31 cellular contexts compared by ENCODE assay signal in genomic region chr19:47992070-47992469, GRCh38. TPM values are rescaled to one million over a fixed set of nuclear protein-coding genes. Genes with fewer than 3 reads are reported as not detected.
DNase-seq lines count a peak whose midpoint lies in the region; ATAC-seq, FAIRE-seq and TF ChIP-seq lines count a peak whose summit lies in the region.
"Had no signal": no experiment of that assay in that cellular context is flagged by ENCODE, and none has a peak within 500 bp of the region (broad histone marks: within the 10 kb centered on the region; RNA-seq: fewer than 3 reads in every experiment).

A gene with protein sequence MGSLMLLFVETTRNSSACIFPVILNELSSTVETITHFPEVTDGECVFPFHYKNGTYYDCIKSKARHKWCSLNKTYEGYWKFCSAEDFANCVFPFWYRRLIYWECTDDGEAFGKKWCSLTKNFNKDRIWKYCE (minus strand): TSS chr19:47992170. CDS start chr19:47992081, 89 bp downstream.

- TF ChIP-seq CTCF in H9 (conservative IDR thresholded peaks at IDR 0.05): no peak
- TF ChIP-seq CTCF in H1 (IDR thresholded peaks at IDR 0.05; ENCODE audit: control extremely low read depth in 1 of 3, insufficient read depth in 1 of 3, low read depth in 1 of 3, low read length in 3 of 3): no peak

- peaks cover 7 to 8% of the 10 kb centered on the region in 2 experiments; a peak in 2 of 4 replicates for H3K4me1 Mint-ChIP-seq in H9
- H3K4me1 Mint-ChIP-seq: CD14-positive monocyte; CD4-positive, alpha-beta memory T cell; CD4-positive, CD25-positive, alpha-beta regulatory T cell; CD8-positive, alpha-beta memory T cell had no signal

- H2BK20ac ChIP-seq in H9 (ENCODE audit: low read depth, low read length, poor library complexity, severe bottlenecking) (no peak within 1 kb of the TSS), H1 (ENCODE audit: low read length) (no peak within 1 kb of the TSS)

- H3K36me3 Mint-ChIP-seq in H9 (ENCODE audit: insufficient read depth in 1 of 3, low read depth in 3 of 3): no peaks in the 10 kb centered on the region
- H3K36me3 Mint-ChIP-seq: CD14-positive monocyte; CD4-positive, alpha-beta memory T cell; CD4-positive, CD25-positive, alpha-beta regulatory T cell; CD8-positive, alpha-beta memory T cell had no signal

- no peak within 1 kb of the TSS for H3K56ac ChIP-seq in H9 (ENCODE audit: insufficient read length, low read depth, low read length)
- H3K56ac ChIP-seq in H1 (replicated peaks; ENCODE audit: insufficient read length, low read depth, low read length): no peak within 1 kb of the TSS

- no peak within 1 kb of the TSS for H3K27ac Mint-ChIP-seq in H9
- H3K27ac Mint-ChIP-seq: CD14-positive monocyte; CD4-positive, alpha-beta memory T cell; CD4-positive, CD25-positive, alpha-beta regulatory T cell; CD8-positive, alpha-beta memory T cell had no signal

- TF ChIP-seq POLR2A in H1 (IDR thresholded peaks at IDR 0.05; ENCODE audit: control extremely low read depth in 1 of 2, low read depth in 2 of 2, low read length in 2 of 2): no peak

- no peaks in the 10 kb centered on the region for H3K36me3 ChIP-seq in H1 (ENCODE audit: control insufficient read depth in 2 of 4, insufficient read depth in 4 of 4, low read length in 3 of 4)
- H3K36me3 ChIP-seq: BE2C, BLaER1 had no signal

- H3K23ac ChIP-seq in H9 (ENCODE audit: insufficient read length, low read depth, low read length) (no peak within 1 kb of the TSS), H1 (ENCODE audit: insufficient read length) (no peak within 1 kb of the TSS)

- H3K27me3 Mint-ChIP-seq in H9 (ENCODE audit: low read depth): peaks cover 7% of the 10 kb centered on the region

- H3K4ac ChIP-seq in H9 (ENCODE audit: low read depth, low read length) (no peak within 1 kb of the TSS), H1 (replicated peaks; ENCODE audit: insufficient read length, low read depth, low read length) (no peak within 1 kb of the TSS)

- H3K18ac ChIP-seq in H9 (ENCODE audit: insufficient read length, low read depth, low read length) (no peak within 1 kb of the TSS), H1 (ENCODE audit: extremely low read depth, low read length) (no peak within 1 kb of the TSS)

- no peak for TF ChIP-seq RAD21 in H1 (IDR thresholded peaks at IDR 0.05 in 1 of 2, conservative IDR thresholded peaks at IDR 0.05 in 1 of 2; ENCODE audit: low read depth in 2 of 2, low read length in 2 of 2)

- H4K5ac ChIP-seq in H9 (ENCODE audit: insufficient read length, low read depth, low read length) (no peak within 1 kb of the TSS), H1 (ENCODE audit: insufficient read length, low read depth, low read length) (no peak within 1 kb of the TSS)

- no peaks in the 10 kb centered on the region for H3K9me3 Mint-ChIP-seq in H9
- H3K9me3 Mint-ChIP-seq: CD4-positive, alpha-beta memory T cell; CD8-positive, alpha-beta memory T cell had no signal

- CTCF ChIA-PET in H1 (lab: Charles Lee; ENCODE audit: partially characterized antibody): no interaction called here

- H2BK5ac ChIP-seq in H9 (ENCODE audit: insufficient read length, low read length): no peak within 1 kb of the TSS
- H2BK5ac ChIP-seq in H1 (ENCODE audit: low read depth, low read length): no peak within 1 kb of the TSS

- no peak for ATAC-seq in HG02588 (IDR thresholded peaks at IDR 0.05; ENCODE audit: unreplicated experiment)
- ATAC-seq in HG03571 (IDR thresholded peaks at IDR 0.05; ENCODE audit: unreplicated experiment): no peak
- no peak for ATAC-seq in GM19328 (IDR thresholded peaks at IDR 0.05; ENCODE audit: unreplicated experiment)
- ATAC-seq: GM12878 had no signal

- DNase-seq in H9 (no peak), H1 (ENCODE audit: low read depth in 1 of 2, low spot score in 2 of 2) (no peak), islet precursor cell (peak; percentile 41)
- DNase-seq: 8988T; ACHN; BE2C; C1 segment of cervical spinal cord; CD4-positive, alpha-beta memory T cell; CD4-positive, CD25-positive, alpha-beta regulatory T cell; CD8-positive, alpha-beta memory T cell; COR-L47; DMS 273 treated with DMSO at 0.1 percent for 48 hours; DMS153; DMS53; DMS79; DND-41; EL; GDM1 had no signal

- H3K4me2 ChIP-seq in H9 (ENCODE audit: insufficient read depth, insufficient read length, low read length) (no peak within 1 kb of the TSS), H1 (ENCODE audit: insufficient read depth in 1 of 2, low read depth in 2 of 2, low read length in 2 of 2) (no peak within 1 kb of the TSS)
- H3K4me2 ChIP-seq: BLaER1 had no signal

- H4K20me1 ChIP-seq in H9 (ENCODE audit: control insufficient read depth, insufficient read depth, insufficient read length) (no peaks in the 10 kb centered on the region), H1 (replicated peaks in 1 of 2; ENCODE audit: control insufficient read depth in 1 of 2, insufficient read depth in 2 of 2, low read length in 2 of 2) (peaks cover 0 to 2% of the 10 kb centered on the region in 2 experiments)
- H4K20me1 ChIP-seq: BLaER1 had no signal

- H3K4me1 ChIP-seq in H9 (ENCODE audit: insufficient read depth, low read length) (no peaks in the 10 kb centered on the region), H1 (replicated peaks in 1 of 4; ENCODE audit: control insufficient read depth in 3 of 4, insufficient read depth in 4 of 4, low read length in 3 of 4) (no peaks in the 10 kb centered on the region)
- H3K4me1 ChIP-seq: BE2C, BLaER1 had no signal

- H2AFZ ChIP-seq in H9 (ENCODE audit: low read length): no peak within 1 kb of the TSS
- peak within 1 kb of the TSS; percentile 76; the same call in 1 of the 2 replicates for H2AFZ ChIP-seq in H1 (ENCODE audit: low read length)

- H4K91ac ChIP-seq in H9 (ENCODE audit: insufficient read length, low read depth, low read length) (no peak within 1 kb of the TSS), H1 (replicated peaks; ENCODE audit: insufficient read length, low read length) (no peak within 1 kb of the TSS)

- no peak within 1 kb of the TSS for H3K4me3 Mint-ChIP-seq in H9
- H3K4me3 Mint-ChIP-seq: CD4-positive, alpha-beta memory T cell; CD4-positive, CD25-positive, alpha-beta regulatory T cell; CD8-positive, alpha-beta memory T cell had no signal

- H3K27me3 ChIP-seq in H9 (ENCODE audit: insufficient read depth, low read length) (no peaks in the 10 kb centered on the region), H1 (replicated peaks in 1 of 4; ENCODE audit: control insufficient read depth in 3 of 4, extremely low read depth in 1 of 4, insufficient read depth in 3 of 4, low read length in 3 of 4) (no peaks in the 10 kb centered on the region)
- H3K27me3 ChIP-seq: BLaER1 had no signal

- no CpG with 5 or more reads among the region's 2 CpGs for WGBS in H9 (ENCODE audit: extremely low coverage, insufficient read length, low lambda C conversion rate)
- WGBS in H1 (ENCODE audit: extremely low coverage in 1 of 2, insufficient coverage in 1 of 2, insufficient read length in 1 of 2, insufficient replicate concordance in 2 of 2, low coverage in 1 of 2, low lambda C conversion rate in 2 of 2, missing lambda C conversion rate in 1 of 2), 2 experiments: 85% methylated on average over 2 of the region's 2 CpGs; no CpG with 5 or more reads in 1 of the 2 experiments

- no peaks in the 10 kb centered on the region for H3K79me1 ChIP-seq in H9 (ENCODE audit: insufficient read depth, low read depth, low read length, poor library complexity, severe bottlenecking)
- H3K79me1 ChIP-seq in H1 (ENCODE audit: low read depth, low read length): no peaks in the 10 kb centered on the region

- POLR2A ChIA-PET in H1 (lab: Charles Lee; ENCODE audit: partially characterized antibody): interaction anchor here (0.7 kb wide), 1 partner anchor 154 kb away, joined by 4 read pairs; no protein-coding TSS in a partner anchor

- H3K9me3 ChIP-seq in H9 (ENCODE audit: control insufficient read depth, low read depth, low read length) (no peaks in the 10 kb centered on the region), H1 (ENCODE audit: insufficient read depth in 2 of 2, low read depth in 1 of 2, low read length in 1 of 2) (no peaks in the 10 kb centered on the region)
- H3K9me3 ChIP-seq: BE2C, BLaER1 had no signal

- no peaks in the 10 kb centered on the region for H3K23me2 ChIP-seq in H9 (ENCODE audit: insufficient read length, low read depth, low read length, poor library complexity, severe bottlenecking)
- peaks cover 4% of the 10 kb centered on the region; the same call in 1 of the 2 replicates for H3K23me2 ChIP-seq in H1 (ENCODE audit: low read depth, low read length)

- H3K4me3 ChIP-seq in H1 (ENCODE audit: extremely low read depth in 1 of 4, insufficient read depth in 2 of 4, low read depth in 3 of 4, low read length in 4 of 4): no peak within 1 kb of the TSS
- H3K4me3 ChIP-seq: BLaER1, GM12878 had no signal

- H3K9ac ChIP-seq in H9 (ENCODE audit: extremely low read depth, insufficient read length, low read length): no peak within 1 kb of the TSS
- no peak within 1 kb of the TSS for H3K9ac ChIP-seq in H1 (replicated peaks in 1 of 4; ENCODE audit: extremely low read depth in 1 of 4, low read depth in 3 of 4, low read length in 3 of 4)
- H3K9ac ChIP-seq: BLaER1 had no signal

- no peak within 1 kb of the TSS for H2BK15ac ChIP-seq in H9 (ENCODE audit: low read depth, low read length)
- no peak within 1 kb of the TSS for H2BK15ac ChIP-seq in H1 (ENCODE audit: low read length)

- H3K14ac ChIP-seq in H9 (ENCODE audit: insufficient read depth, low read length) (no peak within 1 kb of the TSS), H1 (ENCODE audit: insufficient read length) (no peak within 1 kb of the TSS)

- H3K79me2 ChIP-seq in H9 (ENCODE audit: insufficient read depth, low read length) (no peaks in the 10 kb centered on the region), H1 (ENCODE audit: control insufficient read depth in 1 of 2, insufficient read depth in 2 of 2, low read length in 2 of 2) (no peaks in the 10 kb centered on the region)

- H4K8ac ChIP-seq in H9 (replicated peaks; ENCODE audit: insufficient read length, low read depth, low read length) (peak within 1 kb of the TSS; percentile 55), H1 (ENCODE audit: extremely low read depth, insufficient read depth, low read length) (no peak within 1 kb of the TSS; the same call in 1 of the 2 replicates)

- no peak within 1 kb of the TSS for H2AK5ac ChIP-seq in H9 (ENCODE audit: insufficient read length, low read length)
- H2AK5ac ChIP-seq in H1 (ENCODE audit: low read depth, low read length): no peak within 1 kb of the TSS

- no peak within 1 kb of the TSS for H3T11ph ChIP-seq in H9 (ENCODE audit: low read length)

- H2BK12ac ChIP-seq in H9 (ENCODE audit: insufficient read length, low read depth, low read length): no peak within 1 kb of the TSS
- no peak within 1 kb of the TSS for H2BK12ac ChIP-seq in H1 (ENCODE audit: low read depth, low read length)

- no peak for TF ChIP-seq EP300 in H1 (IDR thresholded peaks at IDR 0.05; ENCODE audit: borderline replicate concordance in 1 of 2, low read depth in 2 of 2, low read length in 2 of 2)

- H2BK120ac ChIP-seq in H9 (ENCODE audit: low read depth, low read length, poor library complexity, severe bottlenecking): no peak within 1 kb of the TSS
- no peak within 1 kb of the TSS for H2BK120ac ChIP-seq in H1 (replicated peaks; ENCODE audit: low read depth, low read length)

- H3K27ac ChIP-seq in H9 (ENCODE audit: insufficient read length, low read depth, low read length) (no peak within 1 kb of the TSS), H1 (ENCODE audit: low read depth, low read length) (no peak within 1 kb of the TSS)
- H3K27ac ChIP-seq: BLaER1 had no signal

- FAIRE-seq in H1 (lab: Jason Lieb, UNC): no peak
- FAIRE-seq: A204.1, GM12878, GM12892, GM18507 had no signal

RNA-seq across cellular contexts. Expression of the gene that starts here (rescaled TPM):
- not detected in 2 replicates for total RNA-seq in H9 (2021)
- not detected in 2 replicates for total RNA-seq in H1 (2021; fragmentation: NEBNext Ultra II Directional; extraction: Animal tissue kit (Norgen Biotek cat#: 25700))
- polyA plus RNA-seq in H1 (2011; rRNA removed): not detected in 2 replicates
- not detected for polyA plus RNA-seq in H1 (2011; cell fraction: cytosol; rRNA removed)
- polyA plus RNA-seq in H1 (2011; cell fraction: nucleus; rRNA removed): not detected
- polyA plus RNA-seq in H1 (2012, experiment 1 of 2): not detected in 4 replicates
- polyA plus RNA-seq in H1 (2012, experiment 2 of 2): not detected
- polyA plus RNA-seq in H1 (2013, experiment 1 of 2): not detected
- not detected for polyA plus RNA-seq in H1 (2013, experiment 2 of 2)
- not detected in 2 replicates for polyA minus RNA-seq in H1 (2011; rRNA and poly(A)+ RNA removed)
- polyA minus RNA-seq in H1 (2011; cell fraction: cytosol; rRNA and poly(A)+ RNA removed): not detected
- not detected for polyA minus RNA-seq in H1 (2011; cell fraction: nucleus; rRNA and poly(A)+ RNA removed)
- total RNA-seq: A673; CD4-positive, alpha-beta memory T cell; CD4-positive, CD25-positive, alpha-beta regulatory T cell; CD8-positive, alpha-beta memory T cell; Daoy; G401; GM12878 had no signal
- polyA plus RNA-seq: AG04450; CD14-positive monocyte; CD4-positive, alpha-beta memory T cell; CD4-positive, CD25-positive, alpha-beta regulatory T cell; CD8-positive, alpha-beta memory T cell; GM12878 had no signal
